In genomic region chr10:58782876-58783859, GRCh38 we compare ENCODE assay signal across 12 cellular contexts.
A peak's percentile ranks its signal among the peaks of the same experiment; 100 is the strongest.
DNase-seq lines count a peak whose midpoint lies in the region; ATAC-seq and TF ChIP-seq lines count a peak whose summit lies in the region.
"Had no signal": no experiment of that assay in that cellular context is flagged by ENCODE, and none has a peak within 500 bp of the region (broad histone marks: within the 10 kb centered on the region; RNA-seq: fewer than 3 reads in every experiment).

No MANE protein-coding gene starts in this region.

- DNase-seq in AG09309 (ENCODE audit: low read depth) (peak; percentile 55), PC-3 (peak; percentile 16), foreskin fibroblast (peak; percentile 72 to 87), osteocyte (ENCODE audit: extremely low spot score, unreplicated experiment) (no peak), DMS 273 (lab: John Stamatoyannopoulos, UW; ENCODE audit: unreplicated experiment) (no peak), CD1c-positive myeloid dendritic cell (ENCODE audit: extremely low spot score) (no peak), glutamatergic neuron (no peak)
- DNase-seq: endodermal cell, GF-D8, NCI-H1436 treated with DMSO at 0.1 percent for 48 hours had no signal

- no peak overlapping the region for H3K4me3 ChIP-seq in AG09309 (ENCODE audit: control insufficient read depth, low read depth, low read length)
- H3K4me3 ChIP-seq in PC-3 (ENCODE audit: low read length): no peak overlapping the region
- no peak overlapping the region for H3K4me3 ChIP-seq in foreskin fibroblast (ENCODE audit: low read depth in 1 of 2, low read length in 2 of 2)

- H3K4me1 Mint-ChIP-seq in osteocyte (ENCODE audit: unreplicated experiment) (peaks cover 46% of the 10 kb centered on the region), glutamatergic neuron (ENCODE audit: low read depth, unreplicated experiment) (peaks cover 11% of the 10 kb centered on the region)

- no peak; the same call in none of the 2 replicates for ATAC-seq in PC-3
- no peak for ATAC-seq in HG02798 (IDR thresholded peaks at IDR 0.05; ENCODE audit: poor library complexity, unreplicated experiment)

- TF ChIP-seq CTCF in AG09309 (IDR thresholded peaks at IDR 0.05; ENCODE audit: control insufficient read depth, insufficient read depth, low read depth, low read length, missing control alignments): no peak
- TF ChIP-seq CTCF in PC-3 (conservative IDR thresholded peaks at IDR 0.05; ENCODE audit: low read depth, low read length): no peak
- TF ChIP-seq CTCF in foreskin fibroblast (IDR thresholded peaks at IDR 0.05; ENCODE audit: low read depth, low read length): no peak
- TF ChIP-seq CTCF in osteocyte (IDR thresholded peaks at IDR 0.05): no peak
- TF ChIP-seq CTCF in glutamatergic neuron (IDR thresholded peaks at IDR 0.05; ENCODE audit: partially characterized antibody, unreplicated experiment): no peak

- H3K9me2 ChIP-seq in PC-3 (replicated peaks; ENCODE audit: low read length): no peaks in the 10 kb centered on the region

- no peaks in the 10 kb centered on the region for H4K20me1 ChIP-seq in PC-3 (ENCODE audit: low read length)

- H3K27ac Mint-ChIP-seq in osteocyte (ENCODE audit: unreplicated experiment) (peak overlapping the region; percentile 61), glutamatergic neuron (ENCODE audit: unreplicated experiment) (no peak overlapping the region)
- H3K27ac Mint-ChIP-seq: endodermal cell had no signal

- no peaks in the 10 kb centered on the region for H3F3A ChIP-seq in PC-3 (ENCODE audit: low read length, unreplicated experiment)

- no peaks in the 10 kb centered on the region for H3K36me3 ChIP-seq in PC-3 (ENCODE audit: low read depth, low read length)

- intact Hi-C loops in PC-3 (cut with micrococcal nuclease): loop anchor here (1.0 to 5.0 kb wide), 5 partner anchors 167 to 839 kb away; no protein-coding TSS in a partner anchor

- CTCF ChIA-PET in PC-3 (lab: Charles Lee): no interaction called here

- no peaks in the 10 kb centered on the region for H3K27me3 ChIP-seq in PC-3 (ENCODE audit: low read length)

- H3K79me2 ChIP-seq in PC-3 (ENCODE audit: low read length): no peaks in the 10 kb centered on the region

- BruUV-seq in PC-3 (replicated peaks; lab: Mats Ljungman, UMichigan): no TSS peak

- H3K27ac ChIP-seq in PC-3 (ENCODE audit: low read length): no peak overlapping the region

- H3K4me3 Mint-ChIP-seq in osteocyte (ENCODE audit: unreplicated experiment) (no peak overlapping the region), glutamatergic neuron (ENCODE audit: unreplicated experiment) (no peak overlapping the region)
- H3K4me3 Mint-ChIP-seq: CD14-positive monocyte, endodermal cell had no signal

- H3K27me3 Mint-ChIP-seq in osteocyte (ENCODE audit: unreplicated experiment) (no peaks in the 10 kb centered on the region), glutamatergic neuron (ENCODE audit: unreplicated experiment) (no peaks in the 10 kb centered on the region)

- H2AFZ ChIP-seq in PC-3 (ENCODE audit: low read length): no peak overlapping the region

- H3K36me3 Mint-ChIP-seq in osteocyte (ENCODE audit: unreplicated experiment): peaks cover 13% of the 10 kb centered on the region
- H3K36me3 Mint-ChIP-seq in glutamatergic neuron (ENCODE audit: unreplicated experiment): no peaks in the 10 kb centered on the region
- H3K36me3 Mint-ChIP-seq: CD14-positive monocyte had no signal

- H3K9me3 ChIP-seq in PC-3 (ENCODE audit: low read length): no peaks in the 10 kb centered on the region

- POLR2A ChIA-PET in PC-3 (lab: Charles Lee; ENCODE audit: unreplicated experiment): no interaction called here

- no peaks in the 10 kb centered on the region for H3K9me3 Mint-ChIP-seq in osteocyte (ENCODE audit: unreplicated experiment)
- H3K9me3 Mint-ChIP-seq in glutamatergic neuron (ENCODE audit: unreplicated experiment): no peaks in the 10 kb centered on the region
- H3K9me3 Mint-ChIP-seq: CD14-positive monocyte, endodermal cell had no signal

- H3K4me2 ChIP-seq in PC-3 (ENCODE audit: low read length): no peak overlapping the region

- no peak overlapping the region for H3K9ac ChIP-seq in PC-3 (ENCODE audit: low read length)

- peaks cover 20% of the 10 kb centered on the region for H3K4me1 ChIP-seq in PC-3 (ENCODE audit: insufficient read depth, low read length)

Comparison
In these comparisons a context has a peak if more than half of its experiments do, and no peak if none do; other contexts are left out.
1. DNase-seq: peak in AG09309 (single experiment), PC-3 (single experiment) and foreskin fibroblast (2 of 2); none in osteocyte (single experiment), DMS 273 (single experiment), CD1c-positive myeloid dendritic cell (single experiment) and glutamatergic neuron (single experiment).